In genomic region chr19:6736169-6736916, GRCh38 we compare ENCODE assay signal across 8 cellular contexts.
DNase-seq lines count a peak whose midpoint lies in the region; TF ChIP-seq lines count a peak whose summit lies in the region.

No MANE protein-coding gene starts in this region.

- peak overlapping the region; percentile 96 for H3K4me3 ChIP-seq in coronary artery

- peak; percentile 25 for DNase-seq in NCI-H1105 treated with DMSO at 0.1 percent for 48 hours (lab: John Stamatoyannopoulos, UW)
- no peak for DNase-seq in NCI-H1105 (lab: John Stamatoyannopoulos, UW)
- DNase-seq in NCI-H2196 treated with DMSO at 0.1 percent for 48 hours (lab: John Stamatoyannopoulos, UW; ENCODE audit: unreplicated experiment): peak; percentile 29
- DNase-seq in activated CD4-positive, alpha-beta T cell treated with anti-CD3 and anti-CD28 coated beads for 4 hours: peak; percentile 56 to 68
- DNase-seq in coronary artery (ENCODE audit: low spot score): peak; percentile 89
- DNase-seq in left kidney (ENCODE audit: low read depth, low spot score): peak; percentile 95
- DNase-seq in stimulated activated CD4-positive, alpha-beta T cell treated with anti-CD3 and anti-CD28 coated beads, Interleukin-1b, Interleukin-23, amount 100 ng/mL, for 48 hours: peak; percentile 77
- no peak for DNase-seq in 8988T

- H3K27ac ChIP-seq in coronary artery: peak overlapping the region; percentile 97 to 99

- TF ChIP-seq CTCF in coronary artery (IDR thresholded peaks at IDR 0.05): no peak

Comparison
In these comparisons a context has a peak if more than half of its experiments do, and no peak if none do; other contexts are left out.
1. DNase-seq: peak in NCI-H1105 treated with DMSO at 0.1 percent for 48 hours (single experiment), NCI-H2196 treated with DMSO at 0.1 percent for 48 hours (single experiment), activated CD4-positive, alpha-beta T cell treated with anti-CD3 and anti-CD28 coated beads for 4 hours (2 of 2), coronary artery (single experiment), left kidney (single experiment) and stimulated activated CD4-positive, alpha-beta T cell treated with anti-CD3 and anti-CD28 coated beads, Interleukin-1b, Interleukin-23, amount 100 ng/mL, for 48 hours (single experiment); none in NCI-H1105 (single experiment) and 8988T (single experiment).